ENCODE assay signal across 22 cellular contexts in genomic region chr18:54242327-54242726, GRCh38. TPM values are rescaled to one million over a fixed set of nuclear protein-coding genes. Genes with fewer than 3 reads are reported as not detected.
A peak's percentile ranks its signal among the peaks of the same experiment; 100 is the strongest.
DNase-seq lines count a peak whose midpoint lies in the region; ATAC-seq and TF ChIP-seq lines count a peak whose summit lies in the region.
"Had no signal": no experiment of that assay in that cellular context is flagged by ENCODE, and none has a peak within 500 bp of the region (broad histone marks: within the 10 kb centered on the region; RNA-seq: fewer than 3 reads in every experiment).

No MANE protein-coding gene starts in this region.

- ATAC-seq in stimulated activated naive CD8-positive, alpha-beta T cell treated with anti-CD3 and anti-CD28 coated beads, Interleukin-15, amount 100 ng/mL, for 72 hours, result peak; percentile 26
- ATAC-seq in stimulated activated naive CD8-positive, alpha-beta T cell treated with anti-CD3 and anti-CD28 coated beads, Interleukin-15, Interleukin-2, amounts not matched to agents 100 U/mL and 50 U/mL, for 24 hours, result no peak
- no peak for ATAC-seq in HG03045 (IDR thresholded peaks at IDR 0.05; ENCODE audit: unreplicated experiment)
- ATAC-seq: HCT116 had no signal

- H3K4me3 ChIP-seq in trophoblast cell (ENCODE audit: low read depth, low read length), result peak overlapping the region; percentile 2
- no peak overlapping the region for H3K4me3 ChIP-seq in dorsolateral prefrontal cortex
- H3K4me3 ChIP-seq: BLaER1, GM12878 had no signal

- H2BK5ac ChIP-seq in trophoblast cell (ENCODE audit: low read depth, low read length, poor library complexity), result no peak overlapping the region

- H3K9me3 Mint-ChIP-seq in stimulated activated naive CD8-positive, alpha-beta T cell treated with anti-CD3 and anti-CD28 coated beads, Interleukin-15, amount 100 ng/mL, for 72 hours, result no peaks in the 10 kb centered on the region
- H3K9me3 Mint-ChIP-seq in neural crest cell, result no peaks in the 10 kb centered on the region
- H3K9me3 Mint-ChIP-seq: CD4-positive, alpha-beta T cell; CD8-positive, alpha-beta memory T cell; H9 had no signal

- H3K27ac Mint-ChIP-seq in stimulated activated naive CD8-positive, alpha-beta T cell treated with anti-CD3 and anti-CD28 coated beads, Interleukin-15, amount 100 ng/mL, for 72 hours, result no peak overlapping the region
- peak overlapping the region; percentile 29 for H3K27ac Mint-ChIP-seq in neural crest cell (ENCODE audit: unreplicated experiment)
- H3K27ac Mint-ChIP-seq: B cell; CD4-positive, alpha-beta T cell had no signal

- no peak overlapping the region for H3K18ac ChIP-seq in trophoblast cell (ENCODE audit: low read length)

- peak overlapping the region; percentile 6 for H4K91ac ChIP-seq in trophoblast cell (ENCODE audit: low read depth, low read length)

- H3K14ac ChIP-seq in trophoblast cell (ENCODE audit: low read length), result no peak overlapping the region

- H3K4me1 ChIP-seq in trophoblast cell (ENCODE audit: control insufficient read depth in 1 of 2, insufficient read depth in 2 of 2, low read length in 2 of 2), result peaks cover 3% of the 10 kb centered on the region in 2 experiments

- no peak overlapping the region for H3K23ac ChIP-seq in trophoblast cell (ENCODE audit: low read length)

- H3K4me3 Mint-ChIP-seq in stimulated activated naive CD8-positive, alpha-beta T cell treated with anti-CD3 and anti-CD28 coated beads, Interleukin-15, amount 100 ng/mL, for 72 hours, result no peak overlapping the region
- H3K4me3 Mint-ChIP-seq in neural crest cell, result no peak overlapping the region
- H3K4me3 Mint-ChIP-seq: B cell; CD4-positive, alpha-beta T cell; CD8-positive, alpha-beta memory T cell; H9 had no signal

- no peak overlapping the region for H3K27ac ChIP-seq in trophoblast cell (ENCODE audit: low read depth, low read length)
- H3K27ac ChIP-seq in dorsolateral prefrontal cortex, result no peak overlapping the region
- H3K27ac ChIP-seq: 22Rv1, BLaER1, C4-2B had no signal

- no peak overlapping the region for H4K12ac ChIP-seq in trophoblast cell (ENCODE audit: low read depth, low read length)

- peaks cover 5% of the 10 kb centered on the region for H3K27me3 Mint-ChIP-seq in stimulated activated naive CD8-positive, alpha-beta T cell treated with anti-CD3 and anti-CD28 coated beads, Interleukin-15, amount 100 ng/mL, for 72 hours
- no peaks in the 10 kb centered on the region for H3K27me3 Mint-ChIP-seq in neural crest cell (ENCODE audit: low read depth)
- H3K27me3 Mint-ChIP-seq: B cell; CD4-positive, alpha-beta T cell had no signal

- no peaks in the 10 kb centered on the region for H3K36me3 Mint-ChIP-seq in neural crest cell (ENCODE audit: low read depth)
- H3K36me3 Mint-ChIP-seq: CD8-positive, alpha-beta memory T cell had no signal

- WGBS in trophoblast cell (ENCODE audit: extremely low coverage, insufficient coverage, insufficient read length), result no CpG with 5 or more reads among the region's 19 CpGs

- H2BK12ac ChIP-seq in trophoblast cell (ENCODE audit: low read length), result peak overlapping the region; percentile 0

- no peak overlapping the region for H3K9ac ChIP-seq in trophoblast cell (ENCODE audit: low read length)
- H3K9ac ChIP-seq: BLaER1 had no signal

- H3K4me2 ChIP-seq in trophoblast cell (ENCODE audit: low read length), result no peak overlapping the region
- H3K4me2 ChIP-seq: BLaER1 had no signal

- no peaks in the 10 kb centered on the region for H3K36me3 ChIP-seq in trophoblast cell (ENCODE audit: control insufficient read depth in 1 of 2, insufficient read depth in 2 of 2, low read length in 2 of 2)
- H3K36me3 ChIP-seq: BLaER1 had no signal

- no peak overlapping the region for H4K8ac ChIP-seq in trophoblast cell (ENCODE audit: low read depth, low read length)

- intact Hi-C loops in dorsolateral prefrontal cortex (cut with DNase I), result no loop called here

- H2AK5ac ChIP-seq in trophoblast cell (ENCODE audit: low read length), result peak overlapping the region; percentile 18

- H3K9me3 ChIP-seq in trophoblast cell (ENCODE audit: insufficient read depth, low read depth, low read length), result no peaks in the 10 kb centered on the region

- no peaks in the 10 kb centered on the region for H3K27me3 ChIP-seq in trophoblast cell (ENCODE audit: insufficient read depth, low read length)
- H3K27me3 ChIP-seq in dorsolateral prefrontal cortex, result peaks cover 0 to 4% (median 0%) of the 10 kb centered on the region in 45 donors
- H3K27me3 ChIP-seq: BLaER1 had no signal

- no peaks in the 10 kb centered on the region for H3K79me2 ChIP-seq in trophoblast cell (ENCODE audit: control insufficient read depth, insufficient read depth, low read length, poor library complexity)

- peaks cover 2% of the 10 kb centered on the region for H3K79me1 ChIP-seq in trophoblast cell (ENCODE audit: low read length)

- no peak overlapping the region for H2BK120ac ChIP-seq in trophoblast cell (ENCODE audit: insufficient read depth, low read length, poor library complexity)

- no peak for TF ChIP-seq CTCF in neural crest cell (conservative IDR thresholded peaks at IDR 0.05)
- TF ChIP-seq CTCF in dorsolateral prefrontal cortex (IDR thresholded peaks at IDR 0.05 in 54 of 56, conservative IDR thresholded peaks at IDR 0.05 in 2 of 56; ENCODE audit: low read depth in 1 of 56, partially characterized antibody in 56 of 56), result no peak

- H3K4me1 Mint-ChIP-seq in stimulated activated naive CD8-positive, alpha-beta T cell treated with anti-CD3 and anti-CD28 coated beads, Interleukin-15, amount 100 ng/mL, for 72 hours, result peaks cover 8% of the 10 kb centered on the region
- H3K4me1 Mint-ChIP-seq in neural crest cell, result peaks cover 8% of the 10 kb centered on the region

- no peak overlapping the region for H3K4ac ChIP-seq in trophoblast cell (ENCODE audit: low read depth, low read length)

- no peak overlapping the region for H2AFZ ChIP-seq in trophoblast cell (ENCODE audit: insufficient read depth, low read length, poor library complexity)

- no peak for DNase-seq in stimulated activated naive CD8-positive, alpha-beta T cell treated with anti-CD3 and anti-CD28 coated beads, Interleukin-15, amount 100 ng/mL, for 72 hours
- DNase-seq in stimulated activated naive CD8-positive, alpha-beta T cell treated with anti-CD3 and anti-CD28 coated beads, Interleukin-15, Interleukin-2, amounts not matched to agents 100 U/mL and 50 U/mL, for 24 hours, result no peak
- DNase-seq in neural crest cell (ENCODE audit: low read depth, low spot score) (no peak), trophoblast cell (no peak), NCI-H226 (no peak), NCI-H2107 (lab: John Stamatoyannopoulos, UW) (no peak), dorsolateral prefrontal cortex (no peak)
- DNase-seq: CD4-positive, alpha-beta T cell; CD8-positive, alpha-beta memory T cell; DMS 273 treated with DMSO at 0.1 percent for 48 hours; DMS79; EL; GDM1; GOT3; H9 had no signal

RNA-seq across cellular contexts. Expression of gene MBD2, which starts 17.9 kb away (rescaled TPM):
- total RNA-seq in neural crest cell, result 36.2 TPM in 2 replicates
- 33.1 and 34.2 TPM in 2 replicates for polyA plus RNA-seq in trophoblast cell (2013)
- 10 to 100 TPM; 22.9 to 55.8 (median 36.4) TPM for total RNA-seq in dorsolateral prefrontal cortex

RNA-seq across cellular contexts. Expression of gene POLI, which starts 27.0 kb away (rescaled TPM):
- 47.5 and 55.1 TPM in 2 replicates for total RNA-seq in neural crest cell
- 19.2 and 22.4 TPM in 2 replicates for polyA plus RNA-seq in trophoblast cell (2013)
- 10 to 100 TPM; 29.3 to 71.2 (median 44.8) TPM for total RNA-seq in dorsolateral prefrontal cortex
